Comparison of ENCODE assay signal across 28 cellular contexts in genomic region chr12:108613548-108613947, GRCh38. TPM values are rescaled to one million over a fixed set of nuclear protein-coding genes. Genes with fewer than 3 reads are reported as not detected.
DNase-seq lines count a peak whose midpoint lies in the region; ATAC-seq and TF ChIP-seq lines count a peak whose summit lies in the region.
"Had no signal": no experiment of that assay in that cellular context is flagged by ENCODE, and none has a peak within 500 bp of the region (broad histone marks: within the 10 kb centered on the region; RNA-seq: fewer than 3 reads in every experiment).

No MANE protein-coding gene starts in this region.

- H3K79me2 ChIP-seq in HCT116 (ENCODE audit: insufficient read depth, low read length) = no peaks in the 10 kb centered on the region
- H3K79me2 ChIP-seq: parathyroid adenoma had no signal

- ATAC-seq in HCT116 (no peak), naive B cell (ENCODE audit: low read depth in 2 of 2) (no peak), GM18520 (IDR thresholded peaks at IDR 0.05; ENCODE audit: unreplicated experiment) (no peak)
- no peak for ATAC-seq in central memory CD8-positive, alpha-beta T cell (replicated peaks; ENCODE audit: extremely low read depth, poor library complexity, severe bottlenecking)
- ATAC-seq: activated T-cell treated with anti-CD3 and anti-CD28 coated beads, Interleukin-2, amount 50 U/mL, for 4 hours; gastrocnemius medialis; left lobe of liver had no signal

- RAD21 ChIA-PET in HCT116 (lab: Charles Lee; ENCODE audit: low non-redundant PET in 1 of 2, low total read pairs in 2 of 2, uncharacterized antibody in 2 of 2, unreplicated experiment in 2 of 2) = no interaction called here

- H3K36me3 Mint-ChIP-seq in central memory CD8-positive, alpha-beta T cell (ENCODE audit: insufficient read depth) = peaks cover 16% of the 10 kb centered on the region
- peaks cover 6 to 10% of the 10 kb centered on the region in 2 donors for H3K36me3 Mint-ChIP-seq in naive B cell
- H3K36me3 Mint-ChIP-seq: activated naive CD8-positive, alpha-beta T cell; brain had no signal

- no peak overlapping the region for H2AFZ ChIP-seq in HCT116 (ENCODE audit: low read depth, low read length, poor library complexity, severe bottlenecking)
- H2AFZ ChIP-seq: parathyroid adenoma had no signal

- H3K9me3 ChIP-seq in HCT116 (ENCODE audit: control insufficient read depth in 1 of 2, insufficient read depth in 1 of 2, low read depth in 1 of 2, low read length in 2 of 2) (peaks cover 0 to 6% of the 10 kb centered on the region in 2 experiments; a peak in 1 of 4 replicates), prostate gland (no peaks in the 10 kb centered on the region)
- H3K9me3 ChIP-seq: gastrocnemius medialis, suprapubic skin had no signal

- CTCF ChIA-PET in HCT116 (lab: Charles Lee) = no interaction called here

- intact Hi-C loops in HCT116 (cut with micrococcal nuclease) = loop anchor here (10.0 kb wide), 2 partner anchors 279 to 699 kb away; partner anchors contain the start of gene CMKLR1
- intact Hi-C loops in prostate gland (cut with DNase I) = no loop called here

- DNase-seq in A172 (ENCODE audit: low spot score) (peak; percentile 65), HCT116 (ENCODE audit: low read depth, low spot score) (no peak), naive B cell (no peak), G401 (ENCODE audit: low spot score) (no peak), prostate gland (ENCODE audit: low spot score) (no peak), HPDE6-E6E7 (ENCODE audit: extremely low spot score) (no peak)
- no peak for DNase-seq in central memory CD8-positive, alpha-beta T cell (ENCODE audit: low spot score in 2 of 2)
- DNase-seq: 8988T; activated CD4-positive, alpha-beta memory T cell treated with anti-CD3 and anti-CD28 coated beads for 36 hours; activated T-cell treated with anti-CD3 and anti-CD28 coated beads, Interleukin-2, amount 50 U/mL, for 4 hours; dermis blood vessel endothelial cell; gastrocnemius medialis; NCI-H1092; NCI-H2081; NCI-H446 treated with DMSO at 0.1 percent for 48 hours; Right ventricle myocardium superior; stimulated activated CD4-positive, alpha-beta T cell treated with anti-CD3 and anti-CD28 coated beads, Interleukin-4, amount 100 ng/mL, for 4 hours; T-helper 1 cell had no signal

- H3K9me2 ChIP-seq in HCT116 (ENCODE audit: insufficient read depth) = no peaks in the 10 kb centered on the region

- POLR2A ChIA-PET in HCT116 (lab: Charles Lee) = no interaction called here

- H3K27me3 ChIP-seq in HCT116 (ENCODE audit: insufficient read depth, low read length) = no peaks in the 10 kb centered on the region
- no peaks in the 10 kb centered on the region for H3K27me3 ChIP-seq in prostate gland (replicated peaks; ENCODE audit: insufficient read depth)
- H3K27me3 ChIP-seq: gastrocnemius medialis, suprapubic skin had no signal

- H3K4me1 Mint-ChIP-seq in central memory CD8-positive, alpha-beta T cell = peaks cover 35% of the 10 kb centered on the region
- peaks cover 45 to 62% (median 54%) of the 10 kb centered on the region in 3 donors for H3K4me1 Mint-ChIP-seq in naive B cell

- 59% methylated on average over 9 of the region's 9 CpGs for WGBS in prostate gland

- no peak overlapping the region for H3K4me3 Mint-ChIP-seq in central memory CD8-positive, alpha-beta T cell
- no peak overlapping the region for H3K4me3 Mint-ChIP-seq in naive B cell
- H3K4me3 Mint-ChIP-seq: activated CD4-positive, alpha-beta memory T cell treated with anti-CD3 and anti-CD28 coated beads for 36 hours; activated naive CD8-positive, alpha-beta T cell; activated T-cell treated with anti-CD3 and anti-CD28 coated beads, Interleukin-2, amount 50 U/mL, for 4 hours; brain had no signal

- H3K27me3 Mint-ChIP-seq in central memory CD8-positive, alpha-beta T cell = no peaks in the 10 kb centered on the region
- H3K27me3 Mint-ChIP-seq in naive B cell = peaks cover 0 to 10% (median 2%) of the 10 kb centered on the region in 3 donors
- H3K27me3 Mint-ChIP-seq: activated CD4-positive, alpha-beta memory T cell treated with anti-CD3 and anti-CD28 coated beads for 36 hours; activated naive CD8-positive, alpha-beta T cell had no signal

- no peaks in the 10 kb centered on the region for H3K9me3 Mint-ChIP-seq in central memory CD8-positive, alpha-beta T cell
- peaks cover 0 to 9% (median 4%) of the 10 kb centered on the region in 7 donors for H3K9me3 Mint-ChIP-seq in naive B cell

- H3K4me1 ChIP-seq in HCT116 (ENCODE audit: control insufficient read depth in 1 of 2, insufficient read depth in 2 of 2, low read length in 2 of 2) (peaks cover 15 to 29% of the 10 kb centered on the region in 2 experiments), prostate gland (replicated peaks) (no peaks in the 10 kb centered on the region)
- H3K4me1 ChIP-seq: gastrocnemius medialis had no signal

- H3K27ac Mint-ChIP-seq in central memory CD8-positive, alpha-beta T cell (ENCODE audit: low read depth) = peak overlapping the region; percentile 77
- H3K27ac Mint-ChIP-seq in naive B cell = peak overlapping the region in 4 of 6 donors; percentile 69 to 98 (median 82)
- H3K27ac Mint-ChIP-seq: activated CD4-positive, alpha-beta memory T cell treated with anti-CD3 and anti-CD28 coated beads for 36 hours had no signal

- no peaks in the 10 kb centered on the region for H4K20me1 ChIP-seq in HCT116 (ENCODE audit: insufficient read depth)

- in situ Hi-C loops in G401 (cut with HindIII; ENCODE audit: low sequenced_read_pairs) = no loop called here

- TF ChIP-seq RAD21 in HCT116 (IDR thresholded peaks at IDR 0.05; ENCODE audit: low read depth) = no peak

- no peak for TF ChIP-seq CTCF in HCT116 (IDR thresholded peaks at IDR 0.05 in 2 of 3, conservative IDR thresholded peaks at IDR 0.05 in 1 of 3; ENCODE audit: borderline replicate concordance in 1 of 3, insufficient read depth in 1 of 3, low read depth in 2 of 3, low read length in 2 of 3)
- TF ChIP-seq CTCF in prostate gland (IDR thresholded peaks at IDR 0.05) = no peak

- no peak overlapping the region for H3K9ac ChIP-seq in HCT116 (ENCODE audit: low read length)
- H3K9ac ChIP-seq: KMS-11, parathyroid adenoma had no signal

- no TSS peak for BruUV-seq in HCT116 (replicated peaks; lab: Mats Ljungman, UMichigan)

- H3K36me3 ChIP-seq in HCT116 (ENCODE audit: control insufficient read depth in 1 of 2, insufficient read depth in 2 of 2, low read length in 2 of 2) (no peaks in the 10 kb centered on the region), prostate gland (no peaks in the 10 kb centered on the region)
- H3K36me3 ChIP-seq: gastrocnemius medialis, suprapubic skin had no signal

- peak overlapping the region; percentile 69; the same call in 1 of the 2 replicates for H3K4me2 ChIP-seq in HCT116 (ENCODE audit: low read length)
- H3K4me2 ChIP-seq: KMS-11 had no signal

- H3K27ac ChIP-seq in HCT116 (ENCODE audit: low read depth, low read length) (no peak overlapping the region), prostate gland (no peak overlapping the region)
- H3K27ac ChIP-seq: C4-2B, epithelial cell of prostate, gastrocnemius medialis, KMS-11, parathyroid adenoma, suprapubic skin had no signal

- H3K4me3 ChIP-seq in HCT116 (replicated peaks in 1 of 2; ENCODE audit: low read depth in 1 of 2, low read length in 2 of 2) = no peak overlapping the region
- no peak overlapping the region for H3K4me3 ChIP-seq in prostate gland
- H3K4me3 ChIP-seq: gastrocnemius medialis, skin epidermis, suprapubic skin had no signal

- no peak for TF ChIP-seq POLR2A in HCT116 (IDR thresholded peaks at IDR 0.05; ENCODE audit: borderline replicate concordance, extremely low read depth, insufficient read depth, insufficient read length)
- no peak for TF ChIP-seq POLR2A in prostate gland (IDR thresholded peaks at IDR 0.05)

TF ChIP-seq in HCT116, 20 proteins besides CTCF, POLR2A, EP300 and RAD21 (continues in another document):
- TF ChIP-seq POLR2AphosphoS5 (IDR thresholded peaks at IDR 0.05; ENCODE audit: low read depth, low read length) = no peak
- TF ChIP-seq ELF1 (IDR thresholded peaks at IDR 0.05; ENCODE audit: borderline replicate concordance, low read depth) = no peak
- no peak for TF ChIP-seq ZFX (IDR thresholded peaks at IDR 0.05)
- no peak for TF ChIP-seq EGR1 (IDR thresholded peaks at IDR 0.05; ENCODE audit: low read depth)
- TF ChIP-seq EZH2phosphoT487 (IDR thresholded peaks at IDR 0.05; ENCODE audit: borderline replicate concordance) = no peak
- TF ChIP-seq SP1 (IDR thresholded peaks at IDR 0.05; ENCODE audit: low read depth) = no peak
- no peak for TF ChIP-seq TCF7L2 (IDR thresholded peaks at IDR 0.05; ENCODE audit: borderline replicate concordance, extremely low read depth, insufficient read depth, insufficient read length)

RNA-seq across cellular contexts. Expression of gene TMEM119, which starts 15.7 kb away (rescaled TPM):
- not detected in 2 replicates for total RNA-seq in A172 (2014; rRNA removed; shearing (Covaris generic))
- total RNA-seq in HCT116 (2021; ENCODE audit: unreplicated experiment) (not detected), prostate gland (10 to 100 TPM in 1 of 2 donors, 1 to 10 TPM in 1; 1.7 to 19.1 TPM)
- not detected in 2 replicates for polyA plus RNA-seq in HCT116 (2012)
- not detected for polyA plus RNA-seq in naive B cell (ENCODE audit: low read depth in 6 of 6)
- 0.58 and 7.3 TPM in 2 replicates for total RNA-seq in G401 (2014; rRNA removed; shearing (Covaris generic))

RNA-seq across cellular contexts. Expression of gene SELPLG, which starts 20.1 kb away (rescaled TPM):
- total RNA-seq in A172 (2014; rRNA removed; shearing (Covaris generic)) = 1.2 and 2.4 TPM in 2 replicates
- total RNA-seq in HCT116 (2021; ENCODE audit: unreplicated experiment) (1.2 TPM), prostate gland (1 to 10 TPM; 2.6 to 5.3 TPM)
- 0.16 and 0.26 TPM in 2 replicates for polyA plus RNA-seq in HCT116 (2012)
- polyA plus RNA-seq in naive B cell (ENCODE audit: low read depth in 6 of 6) = 10 to 100 TPM; 28.4 to 56.4 (median 36.0) TPM
- 0.74 and 1.1 TPM in 2 replicates for total RNA-seq in G401 (2014; rRNA removed; shearing (Covaris generic))

RNA-seq across cellular contexts. Expression of gene ISCU, which starts 51.2 kb away (rescaled TPM):
- total RNA-seq in A172 (2014; rRNA removed; shearing (Covaris generic)) = 112 and 137 TPM in 2 replicates
- 89.6 TPM for total RNA-seq in HCT116 (2021; ENCODE audit: unreplicated experiment)
- polyA plus RNA-seq in HCT116 (2012) = 71.6 and 78.4 TPM in 2 replicates
- 100 to 1,000 TPM; 316 to 418 (median 365) TPM for polyA plus RNA-seq in naive B cell (ENCODE audit: low read depth in 6 of 6)
- total RNA-seq in G401 (2014; rRNA removed; shearing (Covaris generic)) = 157 and 159 TPM in 2 replicates
- 100 to 1,000 TPM; 170 to 203 TPM for total RNA-seq in prostate gland

RNA-seq across cellular contexts. Expression of gene SART3, which starts 52.6 kb away (rescaled TPM):
- 65.9 and 86.6 TPM in 2 replicates for total RNA-seq in A172 (2014; rRNA removed; shearing (Covaris generic))
- total RNA-seq in HCT116 (2021; ENCODE audit: unreplicated experiment) = 76.1 TPM
- 44.1 and 48.3 TPM in 2 replicates for polyA plus RNA-seq in HCT116 (2012)
- 10 to 100 TPM; 24.7 to 57.9 (median 36.4) TPM for polyA plus RNA-seq in naive B cell (ENCODE audit: low read depth in 6 of 6)
- 61.3 and 72.8 TPM in 2 replicates for total RNA-seq in G401 (2014; rRNA removed; shearing (Covaris generic))
- total RNA-seq in prostate gland = 100 to 1,000 TPM in 1 of 2 donors, 10 to 100 TPM in 1; 54.1 to 112 TPM
